Comparison of ENCODE assay signal across 20 cellular contexts in genomic region chr3:30222436-30222835, GRCh38.
"Had no signal": no experiment of that assay in that cellular context is flagged by ENCODE, and none has a peak within 500 bp of the region (broad histone marks: within the 10 kb centered on the region; RNA-seq: fewer than 3 reads in every experiment).

No MANE protein-coding gene starts in this region.

- ATAC-seq: gastroesophageal sphincter; heart right ventricle; left colon; naive thymus-derived CD4-positive, alpha-beta T cell had no signal

- H3K27me3 Mint-ChIP-seq: activated B cell treated with CpG ODN at 0.5 μM for 24 hours; activated CD4-positive, alpha-beta T cell treated with anti-CD3 and anti-CD28 coated beads, Interleukin-2, amount 10 ng/mL, durations not matched to agents 7 days and 5 days had no signal

- DNase-seq: activated B cell treated with CpG ODN at 0.5 μM for 24 hours; activated CD4-positive, alpha-beta T cell treated with anti-CD3 and anti-CD28 coated beads, Interleukin-2, amount 10 ng/mL, durations not matched to agents 7 days and 5 days; activated CD8-positive, alpha-beta memory T cell treated with anti-CD3 and anti-CD28 coated beads, Interleukin-2, amount 50 U/mL, for 48 hours; activated gamma-delta T cell treated with Interleukin-2 at 50 U/mL for 16 hours; activated T-cell treated with anti-CD3 and anti-CD28 coated beads, Interleukin-2, amount 50 U/mL, for 72 hours; amygdala; cortex of kidney; effector CD8-positive, alpha-beta T cell; heart right ventricle; left colon; naive thymus-derived CD4-positive, alpha-beta T cell; stimulated activated CD4-positive, alpha-beta T cell treated with anti-CD3 and anti-CD28 coated beads, Interleukin-4, amount 100 ng/mL, for 24 hours; stimulated activated naive CD4-positive, alpha-beta T cell treated with Interleukin-2 at 50 U/mL for 16 hours; substantia nigra; uterus had no signal

- H3K27ac Mint-ChIP-seq: activated B cell treated with CpG ODN at 0.5 μM for 24 hours; activated CD4-positive, alpha-beta T cell treated with anti-CD3 and anti-CD28 coated beads, Interleukin-2, amount 10 ng/mL, durations not matched to agents 7 days and 5 days; activated naive CD8-positive, alpha-beta T cell; activated T-cell treated with anti-CD3 and anti-CD28 coated beads, Interleukin-2, amount 50 U/mL, for 72 hours; naive thymus-derived CD4-positive, alpha-beta T cell had no signal

- H3K4me3 Mint-ChIP-seq: activated B cell treated with CpG ODN at 0.5 μM for 24 hours; activated CD4-positive, alpha-beta T cell treated with anti-CD3 and anti-CD28 coated beads, Interleukin-2, amount 10 ng/mL, durations not matched to agents 7 days and 5 days; activated naive CD8-positive, alpha-beta T cell; activated T-cell treated with anti-CD3 and anti-CD28 coated beads, Interleukin-2, amount 50 U/mL, for 72 hours had no signal

- H3K4me3 ChIP-seq: gastroesophageal sphincter, heart right ventricle, skin epidermis, tibial nerve, uterus had no signal

- H3K27ac ChIP-seq: epithelial cell of prostate, gastroesophageal sphincter, heart right ventricle, skin epidermis, tibial nerve, uterus had no signal

- H3K27me3 ChIP-seq: gastroesophageal sphincter, heart right ventricle, tibial nerve, uterus had no signal

- H3K36me3 ChIP-seq: gastroesophageal sphincter, heart right ventricle, tibial nerve, uterus had no signal

- H3K9me3 ChIP-seq: gastroesophageal sphincter, tibial nerve, uterus had no signal

- H3K4me1 ChIP-seq: uterus had no signal

- H3K9me3 Mint-ChIP-seq: activated B cell treated with CpG ODN at 0.5 μM for 24 hours had no signal
